In genomic region chr21:37460196-37460595, GRCh38 we compare ENCODE assay signal across 14 cellular contexts.
DNase-seq lines count a peak whose midpoint lies in the region; ATAC-seq, FAIRE-seq and TF ChIP-seq lines count a peak whose summit lies in the region.
"Had no signal": no experiment of that assay in that cellular context is flagged by ENCODE, and none has a peak within 500 bp of the region (broad histone marks: within the 10 kb centered on the region; RNA-seq: fewer than 3 reads in every experiment).

No MANE protein-coding gene starts in this region.

- TF ChIP-seq POLR2A in GM12892 (IDR thresholded peaks at IDR 0.05; ENCODE audit: low read depth, low read length), result no peak

- no peaks in the 10 kb centered on the region for H3K27me3 Mint-ChIP-seq in CD4-positive, CD25-positive, alpha-beta regulatory T cell
- H3K27me3 Mint-ChIP-seq in mesothelial cell of epicardium (ENCODE audit: low read depth), result no peaks in the 10 kb centered on the region
- no peaks in the 10 kb centered on the region for H3K27me3 Mint-ChIP-seq in activated T-helper 17 cell treated with anti-CD3 and anti-CD28 coated beads, Interleukin-2, amount 50 U/mL, for 72 hours
- H3K27me3 Mint-ChIP-seq: activated naive CD8-positive, alpha-beta T cell treated with anti-CD3 and anti-CD28 coated beads, Interleukin-2, amount 50 U/mL, for 24 hours had no signal

- H3K4me3 Mint-ChIP-seq in CD4-positive, CD25-positive, alpha-beta regulatory T cell, result peak overlapping the region in 2 of 4 donors; percentile 5 to 30
- H3K4me3 Mint-ChIP-seq in mesothelial cell of epicardium, result no peak overlapping the region
- H3K4me3 Mint-ChIP-seq in activated T-helper 17 cell treated with anti-CD3 and anti-CD28 coated beads, Interleukin-2, amount 50 U/mL, for 72 hours, result no peak overlapping the region
- H3K4me3 Mint-ChIP-seq: activated naive CD8-positive, alpha-beta T cell treated with anti-CD3 and anti-CD28 coated beads, Interleukin-2, amount 50 U/mL, for 24 hours had no signal

- no peaks in the 10 kb centered on the region for H3K36me3 Mint-ChIP-seq in CD4-positive, CD25-positive, alpha-beta regulatory T cell
- H3K36me3 Mint-ChIP-seq in mesothelial cell of epicardium, result no peaks in the 10 kb centered on the region
- peaks cover 9% of the 10 kb centered on the region for H3K36me3 Mint-ChIP-seq in activated T-helper 17 cell treated with anti-CD3 and anti-CD28 coated beads, Interleukin-2, amount 50 U/mL, for 72 hours (ENCODE audit: low read depth)

- H3K27ac Mint-ChIP-seq in CD4-positive, CD25-positive, alpha-beta regulatory T cell, result peak overlapping the region; percentile 47 to 88 (median 66)
- H3K27ac Mint-ChIP-seq in mesothelial cell of epicardium, result peak overlapping the region; percentile 55
- no peak overlapping the region for H3K27ac Mint-ChIP-seq in activated T-helper 17 cell treated with anti-CD3 and anti-CD28 coated beads, Interleukin-2, amount 50 U/mL, for 72 hours
- H3K27ac Mint-ChIP-seq: activated naive CD8-positive, alpha-beta T cell treated with anti-CD3 and anti-CD28 coated beads, Interleukin-2, amount 50 U/mL, for 24 hours had no signal

- H3K9me3 ChIP-seq in CD4-positive, CD25-positive, alpha-beta regulatory T cell (ENCODE audit: control insufficient read depth in 2 of 2, low read length in 2 of 2), result no peaks in the 10 kb centered on the region

- peak overlapping the region; percentile 70 for H3K27ac ChIP-seq in CD4-positive, CD25-positive, alpha-beta regulatory T cell (ENCODE audit: insufficient read depth, low read length, poor library complexity, severe bottlenecking)
- H3K27ac ChIP-seq in KMS-11, result no peak overlapping the region
- H3K27ac ChIP-seq: HL-60 had no signal

- H2AFZ ChIP-seq in KMS-11 (ENCODE audit: low read depth), result no peak overlapping the region

- H3K9ac ChIP-seq in KMS-11, result no peak overlapping the region

- FAIRE-seq in GM12892 (lab: Jason Lieb, UNC), result no peak

- TF ChIP-seq CTCF in KMS-11 (conservative IDR thresholded peaks at IDR 0.05; ENCODE audit: low read depth, low read length) (no peak), astrocyte of the spinal cord (IDR thresholded peaks at IDR 0.05; ENCODE audit: low read depth, low read length) (peak; percentile 26), mesothelial cell of epicardium (IDR thresholded peaks at IDR 0.05; ENCODE audit: unreplicated experiment) (no peak)

- in situ Hi-C loops in astrocyte of the spinal cord (cut with HindIII; ENCODE audit: low sequenced_read_pairs), result no loop called here

- H3K79me2 ChIP-seq in KMS-11 (ENCODE audit: insufficient read depth, low read depth), result peaks cover 89% of the 10 kb centered on the region

- peaks cover 67% of the 10 kb centered on the region for H3K4me1 ChIP-seq in CD4-positive, CD25-positive, alpha-beta regulatory T cell (ENCODE audit: control insufficient read depth, insufficient read depth, low read length, poor library complexity, severe bottlenecking)
- peaks cover 49% of the 10 kb centered on the region for H3K4me1 ChIP-seq in KMS-11 (ENCODE audit: low read depth, poor library complexity, severe bottlenecking)

- no peak for ATAC-seq in CD4-positive, CD25-positive, alpha-beta regulatory T cell (ENCODE audit: low read depth in 2 of 2)
- no peak for ATAC-seq in stimulated activated naive CD8-positive, alpha-beta T cell treated with anti-CD3 and anti-CD28 coated beads, Interleukin-15, Interleukin-2, amounts not matched to agents 100 U/mL and 50 U/mL, for 24 hours
- ATAC-seq in activated T-helper 17 cell treated with anti-CD3 and anti-CD28 coated beads, Interleukin-2, amount 50 U/mL, for 72 hours (replicated peaks), result no peak
- ATAC-seq: activated naive CD8-positive, alpha-beta T cell treated with anti-CD3 and anti-CD28 coated beads, Interleukin-2, amount 50 U/mL, for 24 hours; sciatic nerve had no signal

- H3K4me2 ChIP-seq in KMS-11, result 0 out of 2 replicates have a peak overlapping the region, but pooled peaks have one; percentile 52

- H3K4me3 ChIP-seq in CD4-positive, CD25-positive, alpha-beta regulatory T cell (ENCODE audit: low read depth, low read length), result peak overlapping the region; percentile 15
- no peak overlapping the region for H3K4me3 ChIP-seq in KMS-11 (IDR thresholded peaks at IDR 0.05; ENCODE audit: insufficient read depth, low read depth, low read length)
- H3K4me3 ChIP-seq in astrocyte of the spinal cord (ENCODE audit: low read depth, low read length), result no peak overlapping the region

- no peaks in the 10 kb centered on the region for H3K27me3 ChIP-seq in CD4-positive, CD25-positive, alpha-beta regulatory T cell (ENCODE audit: control insufficient read depth, insufficient read depth, low read length)
- no peaks in the 10 kb centered on the region for H3K27me3 ChIP-seq in KMS-11 (ENCODE audit: insufficient read depth, low read depth)

- H4K20me1 ChIP-seq in KMS-11 (ENCODE audit: insufficient read depth), result peaks cover 30% of the 10 kb centered on the region

- peak in 1 of 3 donors; percentile 24 for DNase-seq in CD4-positive, CD25-positive, alpha-beta regulatory T cell
- no peak for DNase-seq in astrocyte of the spinal cord (ENCODE audit: low read depth, low spot score)
- DNase-seq in mesothelial cell of epicardium (ENCODE audit: low spot score in 2 of 2, unreplicated experiment in 2 of 2), result no peak
- DNase-seq in stimulated activated naive CD8-positive, alpha-beta T cell treated with anti-CD3 and anti-CD28 coated beads, Interleukin-15, Interleukin-2, amounts not matched to agents 100 U/mL and 50 U/mL, for 24 hours, result no peak
- no peak for DNase-seq in GM12892 (ENCODE audit: insufficient read length)
- DNase-seq in activated gamma-delta T cell (lab: John Stamatoyannopoulos, UW), result no peak
- DNase-seq: activated CD4-positive, alpha-beta T cell treated with anti-CD3 and anti-CD28 coated beads, Interleukin-2, amount 50 U/mL, for 1 hour; activated naive CD8-positive, alpha-beta T cell treated with anti-CD3 and anti-CD28 coated beads, Interleukin-2, amount 50 U/mL, for 24 hours; DMS79; NCI-H1694 treated with DMSO at 0.1 percent for 48 hours had no signal

- H3K36me3 ChIP-seq in CD4-positive, CD25-positive, alpha-beta regulatory T cell (ENCODE audit: control insufficient read depth, insufficient read depth, low read length), result no peaks in the 10 kb centered on the region
- H3K36me3 ChIP-seq in KMS-11 (ENCODE audit: insufficient read depth), result no peaks in the 10 kb centered on the region

- peaks cover 35 to 92% (median 73%) of the 10 kb centered on the region in 4 donors for H3K4me1 Mint-ChIP-seq in CD4-positive, CD25-positive, alpha-beta regulatory T cell
- peaks cover 59% of the 10 kb centered on the region for H3K4me1 Mint-ChIP-seq in mesothelial cell of epicardium
- peaks cover 59% of the 10 kb centered on the region for H3K4me1 Mint-ChIP-seq in activated T-helper 17 cell treated with anti-CD3 and anti-CD28 coated beads, Interleukin-2, amount 50 U/mL, for 72 hours

- no peaks in the 10 kb centered on the region for H3K9me3 Mint-ChIP-seq in CD4-positive, CD25-positive, alpha-beta regulatory T cell
- H3K9me3 Mint-ChIP-seq in mesothelial cell of epicardium, result no peaks in the 10 kb centered on the region
- no peaks in the 10 kb centered on the region for H3K9me3 Mint-ChIP-seq in activated T-helper 17 cell treated with anti-CD3 and anti-CD28 coated beads, Interleukin-2, amount 50 U/mL, for 72 hours
- H3K9me3 Mint-ChIP-seq: activated naive CD8-positive, alpha-beta T cell treated with anti-CD3 and anti-CD28 coated beads, Interleukin-2, amount 50 U/mL, for 24 hours had no signal
